ENCODE assay signal across 19 cellular contexts in the genomic region with DNA sequence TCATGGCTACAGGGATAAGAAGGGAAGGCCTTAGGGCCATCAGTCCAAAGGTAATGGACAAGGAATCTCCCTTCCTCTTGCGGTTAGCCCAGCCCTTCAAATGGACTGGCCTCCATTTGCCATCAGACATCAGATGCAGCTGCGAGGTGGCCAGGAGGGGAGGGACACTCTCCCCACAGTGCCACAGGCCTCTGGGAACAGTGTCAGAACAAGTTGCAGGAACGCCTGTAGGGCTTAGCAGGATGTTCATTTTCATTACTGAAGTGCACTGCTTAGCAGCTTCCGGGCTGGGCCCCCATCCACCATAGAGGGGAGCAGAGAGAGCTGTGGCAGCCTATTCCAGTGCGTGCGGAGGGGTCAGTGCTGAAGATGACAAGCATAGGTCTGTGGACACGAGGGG.
DNase-seq lines count a peak whose midpoint lies in the region; ATAC-seq and TF ChIP-seq lines count a peak whose summit lies in the region.
"Had no signal": no experiment of that assay in that cellular context is flagged by ENCODE, and none has a peak within 500 bp of the region (broad histone marks: within the 10 kb centered on the region; RNA-seq: fewer than 3 reads in every experiment).

No MANE protein-coding gene starts in this region.

- H3K27me3 ChIP-seq in colonic mucosa (no peaks in the 10 kb centered on the region), skeletal muscle tissue (ENCODE audit: control insufficient read depth in 3 of 3, insufficient read depth in 3 of 3, low read length in 3 of 3) (no peaks in the 10 kb centered on the region), BE2C (no peaks in the 10 kb centered on the region), uterus (no peaks in the 10 kb centered on the region)

- no peak for ATAC-seq in HG03457 (IDR thresholded peaks at IDR 0.05; ENCODE audit: unreplicated experiment)
- ATAC-seq: A549; stimulated activated naive CD8-positive, alpha-beta T cell treated with anti-CD3 and anti-CD28 coated beads, Interleukin-15, Interleukin-2, amounts not matched to agents 100 U/mL and 50 U/mL, for 24 hours had no signal

- H3K4me1 ChIP-seq in colonic mucosa (no peaks in the 10 kb centered on the region), skeletal muscle tissue (ENCODE audit: control insufficient read depth in 3 of 3, insufficient read depth in 3 of 3, low read length in 3 of 3) (peaks cover 23 to 34% (median 23%) of the 10 kb centered on the region in 3 donors), BE2C (no peaks in the 10 kb centered on the region; the same call in 1 of the 2 replicates), uterus (no peaks in the 10 kb centered on the region)

- intact Hi-C loops in colonic mucosa (cut with DNase I), result no loop called here
- intact Hi-C loops in uterus (cut with DNase I; ENCODE audit: low total_unique reads), result no loop called here

- H3K9me3 ChIP-seq in KOPT-K1 (ENCODE audit: insufficient read depth, low read length, poor library complexity, severe bottlenecking) (no peaks in the 10 kb centered on the region), colonic mucosa (no peaks in the 10 kb centered on the region), skeletal muscle tissue (ENCODE audit: control insufficient read depth in 3 of 3, low read length in 3 of 3) (no peaks in the 10 kb centered on the region), BE2C (no peaks in the 10 kb centered on the region), uterus (no peaks in the 10 kb centered on the region)
- H3K9me3 ChIP-seq: A549 had no signal

- TF ChIP-seq CTCF in colonic mucosa (IDR thresholded peaks at IDR 0.05) (no peak), BE2C (IDR thresholded peaks at IDR 0.05; ENCODE audit: low read depth, low read length) (no peak), uterus (IDR thresholded peaks at IDR 0.05) (no peak)

- H3K36me3 ChIP-seq in KOPT-K1 (ENCODE audit: insufficient read depth, low read length), result peaks cover 75% of the 10 kb centered on the region
- no peaks in the 10 kb centered on the region for H3K36me3 ChIP-seq in colonic mucosa
- H3K36me3 ChIP-seq in skeletal muscle tissue (ENCODE audit: control insufficient read depth in 3 of 3, insufficient read depth in 3 of 3, low read length in 3 of 3), result peaks cover 0 to 6% (median 4%) of the 10 kb centered on the region in 3 donors
- no peaks in the 10 kb centered on the region for H3K36me3 ChIP-seq in BE2C
- H3K36me3 ChIP-seq in uterus, result no peaks in the 10 kb centered on the region

- H3K27ac ChIP-seq in KOPT-K1 (ENCODE audit: low read depth, low read length, poor library complexity, severe bottlenecking), result peak overlapping the region; percentile 67
- no peak overlapping the region for H3K27ac ChIP-seq in colonic mucosa
- H3K27ac ChIP-seq in skeletal muscle tissue (ENCODE audit: low read depth, low read length), result no peak overlapping the region
- H3K27ac ChIP-seq in uterus, result no peak overlapping the region
- H3K27ac ChIP-seq: A549 had no signal

- no peak overlapping the region for H3K4me3 ChIP-seq in colonic mucosa
- no peak overlapping the region for H3K4me3 ChIP-seq in skeletal muscle tissue (ENCODE audit: low read length in 3 of 3)
- H3K4me3 ChIP-seq in BE2C (ENCODE audit: low read depth, low read length), result no peak overlapping the region
- H3K4me3 ChIP-seq in uterus, result no peak overlapping the region
- H3K4me3 ChIP-seq: A549 had no signal

- no peak overlapping the region for H3K9ac ChIP-seq in colonic mucosa (ENCODE audit: low read depth in 2 of 2, low read length in 2 of 2)
- H3K9ac ChIP-seq in skeletal muscle tissue (ENCODE audit: low read depth in 1 of 3, low read length in 3 of 3), result peak overlapping the region in 2 of 3 donors; percentile 7 to 33

- peak; percentile 45 for DNase-seq in activated CD8-positive, alpha-beta memory T cell treated with anti-CD3 and anti-CD28 coated beads for 24 hours
- no peak for DNase-seq in activated CD8-positive, alpha-beta memory T cell treated with anti-CD3 and anti-CD28 coated beads, Interleukin-2, amount 50 U/mL, for 48 hours
- DNase-seq in colonic mucosa, result peak; percentile 7
- no peak for DNase-seq in BE2C
- no peak for DNase-seq in uterus
- DNase-seq: activated CD4-positive, alpha-beta T cell treated with anti-CD3 and anti-CD28 coated beads for 1 hour; activated T-cell treated with anti-CD3 and anti-CD28 coated beads, Interleukin-2, amount 50 U/mL, for 48 hours; GF-D8; immature natural killer cell; mesendoderm; NCI-H1092; NCI-H187; NCI-H524 treated with DMSO at 0.1 percent for 48 hours; SHP77; stimulated activated naive CD8-positive, alpha-beta T cell treated with anti-CD3 and anti-CD28 coated beads, Interleukin-15, Interleukin-2, amounts not matched to agents 100 U/mL and 50 U/mL, for 24 hours had no signal

- TF ChIP-seq POLR2A in uterus (IDR thresholded peaks at IDR 0.05), result no peak

Comparison
In these comparisons a context has a peak if more than half of its experiments do, and no peak if none do; other contexts are left out.
1. DNase-seq: peak in activated CD8-positive, alpha-beta memory T cell treated with anti-CD3 and anti-CD28 coated beads for 24 hours (single experiment) and colonic mucosa (single experiment); none in activated CD8-positive, alpha-beta memory T cell treated with anti-CD3 and anti-CD28 coated beads, Interleukin-2, amount 50 U/mL, for 48 hours (single experiment), BE2C (single experiment) and uterus (0 of 2).
2. H3K9ac ChIP-seq: peak in skeletal muscle tissue (2 of 3); none in colonic mucosa (0 of 2).